In genomic region chr1:8797230-8797629, GRCh38 we compare ENCODE assay signal across 24 cellular contexts. TPM values are rescaled to one million over a fixed set of nuclear protein-coding genes. Genes with fewer than 3 reads are reported as not detected.
DNase-seq lines count a peak whose midpoint lies in the region; ATAC-seq and TF ChIP-seq lines count a peak whose summit lies in the region.
"Had no signal": no experiment of that assay in that cellular context is flagged by ENCODE, and none has a peak within 500 bp of the region (broad histone marks: within the 10 kb centered on the region; RNA-seq: fewer than 3 reads in every experiment).

No MANE protein-coding gene starts in this region.

- no peak overlapping the region for H3K4me2 ChIP-seq in GM23338

- H3K27me3 Mint-ChIP-seq in GM23338 (ENCODE audit: insufficient read depth, low read depth, poor library complexity) (no peaks in the 10 kb centered on the region), nephron progenitor cell (ENCODE audit: low read depth, poor library complexity) (no peaks in the 10 kb centered on the region)
- H3K27me3 Mint-ChIP-seq: IgD-negative memory B cell had no signal

- TF ChIP-seq CTCF in GM23338 (conservative IDR thresholded peaks at IDR 0.05; ENCODE audit: low read depth in 2 of 2) (no peak), RWPE1 (conservative IDR thresholded peaks at IDR 0.05; ENCODE audit: low read depth) (no peak), nephron progenitor cell (IDR thresholded peaks at IDR 0.05) (no peak)

- no peaks in the 10 kb centered on the region for H3K9me2 ChIP-seq in GM23338 (ENCODE audit: insufficient read depth)

- POLR2A ChIA-PET in RWPE1 (lab: Yijun Ruan, JAX; ENCODE audit: low non-redundant PET) = no interaction called here

- H3K36me3 ChIP-seq in GM23338 (ENCODE audit: insufficient read depth) = no peaks in the 10 kb centered on the region
- H3K36me3 ChIP-seq: cardiac muscle cell had no signal

- no peaks in the 10 kb centered on the region; the same call in 1 of the 2 replicates for H3F3A ChIP-seq in GM23338 (replicated peaks; ENCODE audit: low read depth)

- H3K79me2 ChIP-seq in GM23338 (replicated peaks; ENCODE audit: insufficient read depth) = peaks cover 99% of the 10 kb centered on the region

- no peak overlapping the region for H2AFZ ChIP-seq in GM23338

- H4K20me1 ChIP-seq in GM23338 (replicated peaks; ENCODE audit: insufficient read depth) = peaks cover 11% of the 10 kb centered on the region; the same call in 1 of the 2 replicates

- no peak overlapping the region for H3K4me3 ChIP-seq in GM23338
- H3K4me3 ChIP-seq: cardiac muscle cell, skin epidermis had no signal

- H3K4me3 Mint-ChIP-seq in GM23338 = no peak overlapping the region
- H3K4me3 Mint-ChIP-seq in nephron progenitor cell = no peak overlapping the region
- H3K4me3 Mint-ChIP-seq: stimulated activated effector memory CD8-positive, alpha-beta T cell treated with anti-CD3 and anti-CD28 coated beads, Interleukin-12 subunit alpha, Interleukin-12 subunit beta, amount 100 ng/mL, for 72 hours; T-helper 2 cell treated with Interferon-gamma antibody and Interleukin-4, amounts not matched to agents 5 μg/mL and 100 μg/mL, for 36 hours had no signal

- DNase-seq in GM23338 (ENCODE audit: low spot score) (no peak), RWPE1 (ENCODE audit: low spot score) (peak; percentile 57), nephron progenitor cell (no peak), midbrain (lab: John Stamatoyannopoulos, UW) (no peak), T1000 (lab: John Stamatoyannopoulos, UW) (no peak)
- DNase-seq in activated CD4-positive, CD25-positive, alpha-beta regulatory T cell treated with anti-CD3 and anti-CD28 coated beads, Interleukin-2, amount 50 U/mL, for 72 hours = no peak
- DNase-seq: activated CD4-positive, alpha-beta T cell treated with anti-CD3 and anti-CD28 coated beads, Interleukin-2, amount 50 U/mL, for 48 hours; GOT3; hypothalamus; islet precursor cell; MM.1S; NCI-H1436; NCI-H524; nucleus accumbens; RPMI8226; stimulated activated CD4-positive, alpha-beta T cell treated with anti-CD3 and anti-CD28 coated beads, Interleukin-2, amount 100 ng/mL, for 24 hours; WERI-Rb-1 had no signal

- peaks cover 18% of the 10 kb centered on the region for H3K4me1 ChIP-seq in GM23338 (ENCODE audit: insufficient read depth)

- H3K27ac Mint-ChIP-seq in GM23338 (peak overlapping the region; percentile 61; the same call in 1 of the 2 replicates), nephron progenitor cell (peak overlapping the region; percentile 96)
- H3K27ac Mint-ChIP-seq: stimulated activated effector memory CD8-positive, alpha-beta T cell treated with anti-CD3 and anti-CD28 coated beads, Interleukin-12 subunit alpha, Interleukin-12 subunit beta, amount 100 ng/mL, for 72 hours; T-helper 2 cell treated with Interferon-gamma antibody and Interleukin-4, amounts not matched to agents 5 μg/mL and 100 μg/mL, for 36 hours had no signal

- CTCF ChIA-PET in RWPE1 (lab: Yijun Ruan, JAX) = no interaction called here

- H3K9me3 Mint-ChIP-seq in GM23338 (no peaks in the 10 kb centered on the region), nephron progenitor cell (no peaks in the 10 kb centered on the region)
- H3K9me3 Mint-ChIP-seq: IgD-negative memory B cell; stimulated activated effector memory CD8-positive, alpha-beta T cell treated with anti-CD3 and anti-CD28 coated beads, Interleukin-12 subunit alpha, Interleukin-12 subunit beta, amount 100 ng/mL, for 72 hours; T-helper 2 cell treated with Interferon-gamma antibody and Interleukin-4, amounts not matched to agents 5 μg/mL and 100 μg/mL, for 36 hours had no signal

- ATAC-seq in GM23338 = no peak
- peak; percentile 91 for ATAC-seq in esophagus mucosa
- ATAC-seq: SK-N-SH treated with all-trans-retinoic acid at 6 μM for 48 hours; stimulated activated effector memory CD8-positive, alpha-beta T cell treated with anti-CD3 and anti-CD28 coated beads, Interleukin-12 subunit alpha, Interleukin-12 subunit beta, amount 100 ng/mL, for 72 hours had no signal

- no peaks in the 10 kb centered on the region; the same call in 2 of the 3 replicates for H3K36me3 Mint-ChIP-seq in GM23338 (ENCODE audit: low read depth)
- H3K36me3 Mint-ChIP-seq in nephron progenitor cell (ENCODE audit: low read depth) = peaks cover 59% of the 10 kb centered on the region
- H3K36me3 Mint-ChIP-seq: stimulated activated effector memory CD8-positive, alpha-beta T cell treated with anti-CD3 and anti-CD28 coated beads, Interleukin-12 subunit alpha, Interleukin-12 subunit beta, amount 100 ng/mL, for 72 hours had no signal

- H3K27me3 ChIP-seq in GM23338 (ENCODE audit: insufficient read depth) = no peaks in the 10 kb centered on the region
- H3K27me3 ChIP-seq: cardiac muscle cell had no signal

- peak overlapping the region; percentile 23; the same call in 1 of the 2 replicates for H3K27ac ChIP-seq in GM23338 (ENCODE audit: low read depth)
- H3K27ac ChIP-seq in RWPE1 = peak overlapping the region; percentile 70
- H3K27ac ChIP-seq: cardiac muscle cell, WERI-Rb-1 had no signal

- peaks cover 20% of the 10 kb centered on the region for H3K4me1 Mint-ChIP-seq in GM23338
- H3K4me1 Mint-ChIP-seq in nephron progenitor cell = peaks cover 12% of the 10 kb centered on the region

TF ChIP-seq in GM23338, 12 proteins besides CTCF, POLR2A, EP300 and RAD21 (continues in another document):
- no peak for TF ChIP-seq EZH2phosphoT487 (IDR thresholded peaks at IDR 0.05; ENCODE audit: unreplicated experiment)
- no peak for TF ChIP-seq POLR2AphosphoS5 (IDR thresholded peaks at IDR 0.05; ENCODE audit: low read depth)
- no peak for TF ChIP-seq STAT1 (IDR thresholded peaks at IDR 0.05; ENCODE audit: unreplicated experiment)
- no peak for TF ChIP-seq ETS1 (IDR thresholded peaks at IDR 0.05)
- no peak for TF ChIP-seq ZNF331 (CRISPR knock-in tag; IDR thresholded peaks at IDR 0.05; ENCODE audit: low read depth)
- TF ChIP-seq NANOG (IDR thresholded peaks at IDR 0.05; ENCODE audit: borderline replicate concordance) = no peak
- no peak for TF ChIP-seq REST (IDR thresholded peaks at IDR 0.05; ENCODE audit: unreplicated experiment)

RNA-seq across cellular contexts. Expression of gene RERE, which starts 20.2 kb away (rescaled TPM):
- total RNA-seq in GM23338 (2014; rRNA removed; shearing (Covaris generic)) = 157 and 170 TPM in 2 replicates
- 148 and 166 TPM in 2 replicates for polyA plus RNA-seq in GM23338 (2016; fragmentation: Nextera tagmentation; extraction: Ambion mirVana)
- total RNA-seq in esophagus mucosa = 33.0 TPM
